ENCODE assay signal across 11 cellular contexts in genomic region chr15:63135804-63136203, GRCh38. TPM values are rescaled to one million over a fixed set of nuclear protein-coding genes. Genes with fewer than 3 reads are reported as not detected.
A peak's percentile ranks its signal among the peaks of the same experiment; 100 is the strongest.
DNase-seq lines count a peak whose midpoint lies in the region; ATAC-seq and TF ChIP-seq lines count a peak whose summit lies in the region.
"Had no signal": no experiment of that assay in that cellular context is flagged by ENCODE, and none has a peak within 500 bp of the region (broad histone marks: within the 10 kb centered on the region; RNA-seq: fewer than 3 reads in every experiment).

No MANE protein-coding gene starts in this region.

- DNase-seq in CD1c-positive myeloid dendritic cell (ENCODE audit: extremely low spot score) (peak; percentile 91), NOMO-1 (lab: John Stamatoyannopoulos, UW; ENCODE audit: unreplicated experiment in 2 of 2) (peak; percentile 58 to 86), Caco-2 (no peak), left colon (no peak), NCI-H187 (lab: John Stamatoyannopoulos, UW) (no peak)
- no peak for DNase-seq in natural killer cell treated with Interleukin-12 subunit alpha and Interleukin-12 subunit beta and Interleukin-15 and Interleukin-18, amount 100 ng/mL, for 72 hours (ENCODE audit: low spot score)
- DNase-seq: activated B cell treated with CpG ODN at 0.5 μM for 24 hours, cortex of kidney, NCI-H510A had no signal

- H3K27me3 Mint-ChIP-seq in dendritic cell treated with granulocyte-macrophage colony-stimulating factor and Interleukin-4, amounts not matched to agents 40 ng/mL and 50 ng/mL, for 4 days, result no peaks in the 10 kb centered on the region
- no peaks in the 10 kb centered on the region for H3K27me3 Mint-ChIP-seq in natural killer cell treated with Interleukin-12 subunit alpha and Interleukin-12 subunit beta and Interleukin-15 and Interleukin-18, amount 100 ng/mL, for 72 hours
- no peaks in the 10 kb centered on the region for H3K27me3 Mint-ChIP-seq in Caco-2 (ENCODE audit: insufficient read depth, unreplicated experiment)
- H3K27me3 Mint-ChIP-seq: activated B cell treated with CpG ODN at 0.5 μM for 24 hours had no signal

- peaks cover 38% of the 10 kb centered on the region for H3K4me1 Mint-ChIP-seq in dendritic cell treated with granulocyte-macrophage colony-stimulating factor and Interleukin-4, amounts not matched to agents 40 ng/mL and 50 ng/mL, for 4 days (ENCODE audit: low read depth)
- peaks cover 16 to 19% of the 10 kb centered on the region in 2 donors for H3K4me1 Mint-ChIP-seq in natural killer cell treated with Interleukin-12 subunit alpha and Interleukin-12 subunit beta and Interleukin-15 and Interleukin-18, amount 100 ng/mL, for 72 hours (ENCODE audit: low read depth in 2 of 2)
- no peaks in the 10 kb centered on the region for H3K4me1 Mint-ChIP-seq in Caco-2 (ENCODE audit: low read depth, unreplicated experiment)

- no peaks in the 10 kb centered on the region for H3K36me3 ChIP-seq in Caco-2 (ENCODE audit: control insufficient read depth, insufficient read depth, low read length)

- H3K4me3 ChIP-seq in Caco-2 (ENCODE audit: low read depth, low read length), result no peak overlapping the region

- H3K9me3 ChIP-seq in Caco-2, result no peaks in the 10 kb centered on the region

- ATAC-seq in natural killer cell treated with Interleukin-12 subunit alpha and Interleukin-12 subunit beta and Interleukin-15 and Interleukin-18, amount 100 ng/mL, for 72 hours, result peak; percentile 69 to 77
- ATAC-seq in GM21786 (IDR thresholded peaks at IDR 0.05; ENCODE audit: unreplicated experiment), result no peak
- ATAC-seq in left colon, result no peak

- intact Hi-C loops in dendritic cell treated with granulocyte-macrophage colony-stimulating factor and Interleukin-4, amounts not matched to agents 40 ng/mL and 50 ng/mL, for 4 days (cut with micrococcal nuclease), result no loop called here
- intact Hi-C loops in Caco-2 (cut with micrococcal nuclease; ENCODE audit: unreplicated experiment) (no loop called here), left colon (cut with DNase I, micrococcal nuclease) (no loop called here)

- CTCF ChIA-PET in Caco-2 (lab: Charles Lee), result no interaction called here

- H3K36me3 Mint-ChIP-seq in dendritic cell treated with granulocyte-macrophage colony-stimulating factor and Interleukin-4, amounts not matched to agents 40 ng/mL and 50 ng/mL, for 4 days (ENCODE audit: low read depth), result peaks cover 63% of the 10 kb centered on the region
- no peaks in the 10 kb centered on the region for H3K36me3 Mint-ChIP-seq in natural killer cell treated with Interleukin-12 subunit alpha and Interleukin-12 subunit beta and Interleukin-15 and Interleukin-18, amount 100 ng/mL, for 72 hours
- H3K36me3 Mint-ChIP-seq in Caco-2 (ENCODE audit: insufficient read depth, unreplicated experiment), result no peaks in the 10 kb centered on the region

- no peak for TF ChIP-seq CTCF in Caco-2 (IDR thresholded peaks at IDR 0.05; ENCODE audit: insufficient read depth in 1 of 2, low read depth in 1 of 2, low read length in 1 of 2, severe bottlenecking in 1 of 2, unreplicated experiment in 1 of 2)

- H3K27ac Mint-ChIP-seq in dendritic cell treated with granulocyte-macrophage colony-stimulating factor and Interleukin-4, amounts not matched to agents 40 ng/mL and 50 ng/mL, for 4 days, result peak overlapping the region; percentile 89
- peak overlapping the region; percentile 37 to 50 for H3K27ac Mint-ChIP-seq in natural killer cell treated with Interleukin-12 subunit alpha and Interleukin-12 subunit beta and Interleukin-15 and Interleukin-18, amount 100 ng/mL, for 72 hours
- H3K27ac Mint-ChIP-seq in Caco-2 (ENCODE audit: unreplicated experiment), result no peak overlapping the region
- H3K27ac Mint-ChIP-seq: activated B cell treated with CpG ODN at 0.5 μM for 24 hours had no signal

- H3K27me3 ChIP-seq in Caco-2 (replicated peaks; ENCODE audit: control insufficient read depth, insufficient read depth, low read length), result no peaks in the 10 kb centered on the region

- POLR2A ChIA-PET in Caco-2 (lab: Charles Lee), result no interaction called here

- no peaks in the 10 kb centered on the region for H3K9me3 Mint-ChIP-seq in dendritic cell treated with granulocyte-macrophage colony-stimulating factor and Interleukin-4, amounts not matched to agents 40 ng/mL and 50 ng/mL, for 4 days
- H3K9me3 Mint-ChIP-seq in natural killer cell treated with Interleukin-12 subunit alpha and Interleukin-12 subunit beta and Interleukin-15 and Interleukin-18, amount 100 ng/mL, for 72 hours, result no peaks in the 10 kb centered on the region
- H3K9me3 Mint-ChIP-seq in Caco-2 (ENCODE audit: unreplicated experiment), result no peaks in the 10 kb centered on the region
- H3K9me3 Mint-ChIP-seq: activated B cell treated with CpG ODN at 0.5 μM for 24 hours had no signal

- no peaks in the 10 kb centered on the region for H3K4me1 ChIP-seq in Caco-2

- peak overlapping the region; percentile 44 for H3K4me3 Mint-ChIP-seq in dendritic cell treated with granulocyte-macrophage colony-stimulating factor and Interleukin-4, amounts not matched to agents 40 ng/mL and 50 ng/mL, for 4 days
- no peak overlapping the region for H3K4me3 Mint-ChIP-seq in natural killer cell treated with Interleukin-12 subunit alpha and Interleukin-12 subunit beta and Interleukin-15 and Interleukin-18, amount 100 ng/mL, for 72 hours
- H3K4me3 Mint-ChIP-seq in Caco-2 (ENCODE audit: unreplicated experiment), result no peak overlapping the region
- H3K4me3 Mint-ChIP-seq: activated B cell treated with CpG ODN at 0.5 μM for 24 hours had no signal

- no TSS peak for BruUV-seq in Caco-2 (replicated peaks; lab: Mats Ljungman, UMichigan)

RNA-seq across cellular contexts. Expression of gene LACTB, which starts 14.1 kb away (rescaled TPM):
- total RNA-seq in natural killer cell treated with Interleukin-12 subunit alpha and Interleukin-12 subunit beta and Interleukin-15 and Interleukin-18, amount 100 ng/mL, for 72 hours, result 10 to 100 TPM; 16.7 to 43.6 TPM
- total RNA-seq in Caco-2 (2022) (8.4 and 8.8 TPM in 2 replicates), left colon (10 to 100 TPM; 28.1 to 30.6 TPM)

RNA-seq across cellular contexts. Expression of gene RPS27L, which starts 21.5 kb away (rescaled TPM):
- 100 to 1,000 TPM in 1 of 2 donors, 10 to 100 TPM in 1; 41.6 to 112 TPM for total RNA-seq in natural killer cell treated with Interleukin-12 subunit alpha and Interleukin-12 subunit beta and Interleukin-15 and Interleukin-18, amount 100 ng/mL, for 72 hours
- total RNA-seq in Caco-2 (2022), result 62.2 and 73.0 TPM in 2 replicates
- total RNA-seq in left colon, result 100 to 1,000 TPM; 173 to 239 TPM

RNA-seq across cellular contexts. Expression of gene RAB8B, which starts 53.6 kb away (rescaled TPM):
- 100 to 1,000 TPM in 1 of 2 donors, 10 to 100 TPM in 1; 49.1 to 113 TPM for total RNA-seq in natural killer cell treated with Interleukin-12 subunit alpha and Interleukin-12 subunit beta and Interleukin-15 and Interleukin-18, amount 100 ng/mL, for 72 hours
- total RNA-seq in Caco-2 (2022) (17.3 and 18.2 TPM in 2 replicates), left colon (10 to 100 TPM; 11.3 to 14.2 TPM)

Comparison
In these comparisons a context has a peak if more than half of its experiments do, and no peak if none do; other contexts are left out.
1. DNase-seq: peak in CD1c-positive myeloid dendritic cell (single experiment) and NOMO-1 (2 of 2); none in natural killer cell treated with Interleukin-12 subunit alpha and Interleukin-12 subunit beta and Interleukin-15 and Interleukin-18, amount 100 ng/mL, for 72 hours (single experiment), Caco-2 (0 of 2), left colon (0 of 2) and NCI-H187 (0 of 2).
2. ATAC-seq: peak in natural killer cell treated with Interleukin-12 subunit alpha and Interleukin-12 subunit beta and Interleukin-15 and Interleukin-18, amount 100 ng/mL, for 72 hours (2 of 2); none in GM21786 (single experiment) and left colon (single experiment).